Comparison of ENCODE assay signal across 1 cellular context in the genomic region with DNA sequence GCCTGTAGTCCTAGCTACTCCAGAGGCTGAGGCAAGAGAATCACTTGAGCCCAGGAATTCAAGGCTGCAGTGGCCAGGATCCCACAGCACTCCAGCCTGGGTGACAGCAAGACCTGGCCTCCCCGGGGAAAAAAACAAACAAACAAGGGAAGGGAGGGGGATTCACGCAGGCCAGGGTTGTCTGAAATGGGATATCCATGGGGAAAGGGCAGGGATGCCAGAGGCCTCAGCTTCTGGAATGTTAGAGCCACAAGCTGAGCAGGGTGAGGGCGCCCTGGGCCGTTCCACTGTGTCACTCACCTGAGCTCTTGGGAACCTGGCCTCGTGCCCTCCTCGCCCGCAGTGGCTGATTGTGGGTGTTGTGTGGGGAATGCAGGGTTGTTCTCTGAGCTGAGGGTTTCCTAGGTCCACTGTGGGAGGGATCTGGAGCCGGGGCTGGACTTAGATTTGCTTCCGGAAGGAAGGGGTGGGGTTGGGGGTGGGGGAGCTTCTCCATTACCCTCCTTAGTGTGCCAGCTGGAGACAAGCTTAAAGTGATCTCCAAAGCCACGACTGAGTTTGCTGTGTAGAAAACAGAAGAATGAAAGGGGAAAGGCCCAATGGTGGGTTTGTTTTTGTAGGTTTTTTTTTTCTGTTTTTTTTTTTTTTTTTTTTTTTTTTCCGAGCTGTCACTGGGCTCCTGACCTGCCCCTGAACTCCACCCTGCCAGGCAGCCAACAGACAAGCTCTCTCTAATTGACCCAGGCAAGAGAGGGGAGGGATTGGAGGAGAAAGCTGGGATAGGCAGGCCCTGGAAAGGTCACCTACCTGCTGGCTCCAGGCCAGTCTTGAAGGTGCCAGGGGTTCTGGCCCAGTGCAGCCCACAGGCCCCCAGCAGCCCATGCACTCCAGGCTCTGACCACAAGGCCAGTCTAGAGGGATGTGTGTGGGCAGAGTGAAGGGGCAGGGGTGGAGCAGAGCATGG.
TF ChIP-seq lines count a peak whose summit lies in the region.

A gene (minus strand): TSS at position 414 of the 964 bp plus-strand sequence. CDS start 1,189 bp downstream, outside the sequence.

TF ChIP-seq in HepG2, 621 proteins besides CTCF, POLR2A, EP300 and RAD21 (continued from another document and continues in another):
- TF ChIP-seq, protein P1, sequence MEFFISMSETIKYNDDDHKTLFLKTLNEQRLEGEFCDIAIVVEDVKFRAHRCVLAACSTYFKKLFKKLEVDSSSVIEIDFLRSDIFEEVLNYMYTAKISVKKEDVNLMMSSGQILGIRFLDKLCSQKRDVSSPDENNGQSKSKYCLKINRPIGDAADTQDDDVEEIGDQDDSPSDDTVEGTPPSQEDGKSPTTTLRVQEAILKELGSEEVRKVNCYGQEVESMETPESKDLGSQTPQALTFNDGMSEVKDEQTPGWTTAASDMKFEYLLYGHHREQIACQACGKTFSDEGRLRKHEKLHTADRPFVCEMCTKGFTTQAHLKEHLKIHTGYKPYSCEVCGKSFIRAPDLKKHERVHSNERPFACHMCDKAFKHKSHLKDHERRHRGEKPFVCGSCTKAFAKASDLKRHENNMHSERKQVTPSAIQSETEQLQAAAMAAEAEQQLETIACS (CRISPR knock-in tag; IDR thresholded peaks at IDR 0.05), result no peak
- TF ChIP-seq KMT2A (CRISPR knock-in tag; IDR thresholded peaks at IDR 0.05) (no peak), YEATS2 (CRISPR knock-in tag; IDR thresholded peaks at IDR 0.05; ENCODE audit: borderline replicate concordance) (peak; percentile 46), ZBTB20 (CRISPR knock-in tag; IDR thresholded peaks at IDR 0.05; ENCODE audit: borderline replicate concordance, low read depth) (peak; percentile 79; the same call in 1 of the 2 replicates), SP5 (CRISPR knock-in tag; IDR thresholded peaks at IDR 0.05; ENCODE audit: borderline replicate concordance, low read depth) (0 out of 2 replicates have a peak, but pooled peaks have one; percentile 55), ATAD3A (CRISPR knock-in tag; IDR thresholded peaks at IDR 0.05) (peak; percentile 74; the same call in 1 of the 2 replicates), ZNF33B (CRISPR knock-in tag; IDR thresholded peaks at IDR 0.05) (0 out of 2 replicates have a peak, but pooled peaks have one; percentile 70), ZNF883 (CRISPR knock-in tag; IDR thresholded peaks at IDR 0.05; ENCODE audit: not compliant biosample characterization) (no peak), ZNF790 (CRISPR knock-in tag; IDR thresholded peaks at IDR 0.05; ENCODE audit: borderline replicate concordance) (no peak), NCOA1 (CRISPR knock-in tag; IDR thresholded peaks at IDR 0.05) (no peak), ZNF329 (CRISPR knock-in tag; IDR thresholded peaks at IDR 0.05; ENCODE audit: low read depth) (no peak), SCMH1 (CRISPR knock-in tag; IDR thresholded peaks at IDR 0.05; ENCODE audit: borderline replicate concordance) (no peak), MATR3 (CRISPR knock-in tag; IDR thresholded peaks at IDR 0.05) (no peak), MTA1 (CRISPR knock-in tag; IDR thresholded peaks at IDR 0.05; ENCODE audit: borderline replicate concordance) (0 out of 2 replicates have a peak, but pooled peaks have one; percentile 66), CREM (IDR thresholded peaks at IDR 0.05) (no peak), CREM (CRISPR knock-in tag; IDR thresholded peaks at IDR 0.05) (no peak), MAFF (IDR thresholded peaks at IDR 0.05; ENCODE audit: low read depth, low read length) (no peak), KDM2A (CRISPR knock-in tag; IDR thresholded peaks at IDR 0.05; ENCODE audit: borderline replicate concordance, low read depth) (peak; percentile 45; the same call in 1 of the 2 replicates), JUND (CRISPR knock-in tag; IDR thresholded peaks at IDR 0.05) (peak; percentile 68; the same call in 1 of the 2 replicates), ATRX (CRISPR knock-in tag; IDR thresholded peaks at IDR 0.05; ENCODE audit: borderline replicate concordance) (no peak), SNRNP70 (IDR thresholded peaks at IDR 0.05; ENCODE audit: low read depth, low read length) (no peak), MBD4 (IDR thresholded peaks at IDR 0.05; ENCODE audit: borderline replicate concordance, low read length) (no peak), ZNF205 (CRISPR knock-in tag; IDR thresholded peaks at IDR 0.05) (0 out of 2 replicates have a peak, but pooled peaks have one; percentile 64), FOXJ3 (CRISPR knock-in tag; IDR thresholded peaks at IDR 0.05; ENCODE audit: borderline replicate concordance) (no peak), ZNF83 (CRISPR knock-in tag; IDR thresholded peaks at IDR 0.05; ENCODE audit: borderline replicate concordance) (peak; percentile 57; the same call in 1 of the 2 replicates), ZFP36L2 (CRISPR knock-in tag; IDR thresholded peaks at IDR 0.05) (0 out of 2 replicates have a peak, but pooled peaks have one; percentile 29), ZNF674 (CRISPR knock-in tag; IDR thresholded peaks at IDR 0.05; ENCODE audit: low read depth) (0 out of 2 replicates have a peak, but pooled peaks have one; percentile 49), ZMAT3 (CRISPR knock-in tag; conservative IDR thresholded peaks at IDR 0.05) (peak; percentile 92), TARDBP (CRISPR knock-in tag; IDR thresholded peaks at IDR 0.05) (no peak)
- TF ChIP-seq, protein P2, sequence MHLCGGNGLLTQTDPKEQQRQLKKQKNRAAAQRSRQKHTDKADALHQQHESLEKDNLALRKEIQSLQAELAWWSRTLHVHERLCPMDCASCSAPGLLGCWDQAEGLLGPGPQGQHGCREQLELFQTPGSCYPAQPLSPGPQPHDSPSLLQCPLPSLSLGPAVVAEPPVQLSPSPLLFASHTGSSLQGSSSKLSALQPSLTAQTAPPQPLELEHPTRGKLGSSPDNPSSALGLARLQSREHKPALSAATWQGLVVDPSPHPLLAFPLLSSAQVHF (CRISPR knock-in tag; IDR thresholded peaks at IDR 0.05), result no peak
- TF ChIP-seq, protein P3, sequence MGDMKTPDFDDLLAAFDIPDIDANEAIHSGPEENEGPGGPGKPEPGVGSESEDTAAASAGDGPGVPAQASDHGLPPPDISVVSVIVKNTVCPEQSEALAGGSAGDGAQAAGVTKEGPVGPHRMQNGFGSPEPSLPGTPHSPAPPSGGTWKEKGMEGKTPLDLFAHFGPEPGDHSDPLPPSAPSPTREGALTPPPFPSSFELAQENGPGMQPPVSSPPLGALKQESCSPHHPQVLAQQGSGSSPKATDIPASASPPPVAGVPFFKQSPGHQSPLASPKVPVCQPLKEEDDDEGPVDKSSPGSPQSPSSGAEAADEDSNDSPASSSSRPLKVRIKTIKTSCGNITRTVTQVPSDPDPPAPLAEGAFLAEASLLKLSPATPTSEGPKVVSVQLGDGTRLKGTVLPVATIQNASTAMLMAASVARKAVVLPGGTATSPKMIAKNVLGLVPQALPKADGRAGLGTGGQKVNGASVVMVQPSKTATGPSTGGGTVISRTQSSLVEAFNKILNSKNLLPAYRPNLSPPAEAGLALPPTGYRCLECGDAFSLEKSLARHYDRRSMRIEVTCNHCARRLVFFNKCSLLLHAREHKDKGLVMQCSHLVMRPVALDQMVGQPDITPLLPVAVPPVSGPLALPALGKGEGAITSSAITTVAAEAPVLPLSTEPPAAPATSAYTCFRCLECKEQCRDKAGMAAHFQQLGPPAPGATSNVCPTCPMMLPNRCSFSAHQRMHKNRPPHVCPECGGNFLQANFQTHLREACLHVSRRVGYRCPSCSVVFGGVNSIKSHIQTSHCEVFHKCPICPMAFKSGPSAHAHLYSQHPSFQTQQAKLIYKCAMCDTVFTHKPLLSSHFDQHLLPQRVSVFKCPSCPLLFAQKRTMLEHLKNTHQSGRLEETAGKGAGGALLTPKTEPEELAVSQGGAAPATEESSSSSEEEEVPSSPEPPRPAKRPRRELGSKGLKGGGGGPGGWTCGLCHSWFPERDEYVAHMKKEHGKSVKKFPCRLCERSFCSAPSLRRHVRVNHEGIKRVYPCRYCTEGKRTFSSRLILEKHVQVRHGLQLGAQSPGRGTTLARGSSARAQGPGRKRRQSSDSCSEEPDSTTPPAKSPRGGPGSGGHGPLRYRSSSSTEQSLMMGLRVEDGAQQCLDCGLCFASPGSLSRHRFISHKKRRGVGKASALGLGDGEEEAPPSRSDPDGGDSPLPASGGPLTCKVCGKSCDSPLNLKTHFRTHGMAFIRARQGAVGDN (CRISPR knock-in tag; IDR thresholded peaks at IDR 0.05), result peak; percentile 90
- TF ChIP-seq, protein P4, sequence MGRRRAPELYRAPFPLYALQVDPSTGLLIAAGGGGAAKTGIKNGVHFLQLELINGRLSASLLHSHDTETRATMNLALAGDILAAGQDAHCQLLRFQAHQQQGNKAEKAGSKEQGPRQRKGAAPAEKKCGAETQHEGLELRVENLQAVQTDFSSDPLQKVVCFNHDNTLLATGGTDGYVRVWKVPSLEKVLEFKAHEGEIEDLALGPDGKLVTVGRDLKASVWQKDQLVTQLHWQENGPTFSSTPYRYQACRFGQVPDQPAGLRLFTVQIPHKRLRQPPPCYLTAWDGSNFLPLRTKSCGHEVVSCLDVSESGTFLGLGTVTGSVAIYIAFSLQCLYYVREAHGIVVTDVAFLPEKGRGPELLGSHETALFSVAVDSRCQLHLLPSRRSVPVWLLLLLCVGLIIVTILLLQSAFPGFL (CRISPR knock-in tag; IDR thresholded peaks at IDR 0.05), result no peak
- TF ChIP-seq, protein P5, sequence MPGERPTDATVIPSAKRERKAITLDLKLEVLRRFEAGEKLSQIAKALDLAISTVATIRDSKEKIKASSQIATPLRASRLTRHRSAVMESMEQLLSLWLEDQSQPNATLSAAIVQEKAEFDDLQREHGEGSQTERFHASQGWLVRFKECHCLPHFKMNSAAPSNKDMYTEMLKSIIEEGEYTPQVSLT (CRISPR knock-in tag; IDR thresholded peaks at IDR 0.05; ENCODE audit: borderline replicate concordance, low read depth), result 0 out of 2 replicates have a peak, but pooled peaks have one; percentile 67
- TF ChIP-seq, protein P6, sequence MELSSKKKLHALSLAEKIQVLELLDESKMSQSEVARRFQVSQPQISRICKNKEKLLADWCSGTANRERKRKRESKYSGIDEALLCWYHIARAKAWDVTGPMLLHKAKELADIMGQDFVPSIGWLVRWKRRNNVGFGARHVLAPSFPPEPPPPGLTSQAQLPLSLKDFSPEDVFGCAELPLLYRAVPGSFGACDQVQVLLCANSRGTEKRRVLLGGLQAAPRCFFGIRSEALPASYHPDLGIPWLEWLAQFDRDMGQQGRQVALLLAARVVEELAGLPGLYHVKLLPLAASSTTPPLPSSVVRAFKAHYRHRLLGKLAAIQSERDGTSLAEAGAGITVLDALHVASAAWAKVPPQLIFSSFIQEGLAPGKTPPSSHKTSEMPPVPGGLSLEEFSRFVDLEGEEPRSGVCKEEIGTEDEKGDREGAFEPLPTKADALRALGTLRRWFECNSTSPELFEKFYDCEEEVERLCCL (CRISPR knock-in tag; IDR thresholded peaks at IDR 0.05; ENCODE audit: borderline replicate concordance), result no peak
- TF ChIP-seq, protein P7, sequence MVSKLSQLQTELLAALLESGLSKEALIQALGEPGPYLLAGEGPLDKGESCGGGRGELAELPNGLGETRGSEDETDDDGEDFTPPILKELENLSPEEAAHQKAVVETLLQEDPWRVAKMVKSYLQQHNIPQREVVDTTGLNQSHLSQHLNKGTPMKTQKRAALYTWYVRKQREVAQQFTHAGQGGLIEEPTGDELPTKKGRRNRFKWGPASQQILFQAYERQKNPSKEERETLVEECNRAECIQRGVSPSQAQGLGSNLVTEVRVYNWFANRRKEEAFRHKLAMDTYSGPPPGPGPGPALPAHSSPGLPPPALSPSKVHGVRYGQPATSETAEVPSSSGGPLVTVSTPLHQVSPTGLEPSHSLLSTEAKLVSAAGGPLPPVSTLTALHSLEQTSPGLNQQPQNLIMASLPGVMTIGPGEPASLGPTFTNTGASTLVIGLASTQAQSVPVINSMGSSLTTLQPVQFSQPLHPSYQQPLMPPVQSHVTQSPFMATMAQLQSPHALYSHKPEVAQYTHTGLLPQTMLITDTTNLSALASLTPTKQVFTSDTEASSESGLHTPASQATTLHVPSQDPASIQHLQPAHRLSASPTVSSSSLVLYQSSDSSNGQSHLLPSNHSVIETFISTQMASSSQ (IDR thresholded peaks at IDR 0.05; ENCODE audit: low read depth), result peak; percentile 31; the same call in 1 of the 2 replicates
- TF ChIP-seq, protein P7 (CRISPR knock-in tag; IDR thresholded peaks at IDR 0.05; ENCODE audit: borderline replicate concordance), result no peak; the same call in 1 of the 2 replicates
- TF ChIP-seq, protein P8, sequence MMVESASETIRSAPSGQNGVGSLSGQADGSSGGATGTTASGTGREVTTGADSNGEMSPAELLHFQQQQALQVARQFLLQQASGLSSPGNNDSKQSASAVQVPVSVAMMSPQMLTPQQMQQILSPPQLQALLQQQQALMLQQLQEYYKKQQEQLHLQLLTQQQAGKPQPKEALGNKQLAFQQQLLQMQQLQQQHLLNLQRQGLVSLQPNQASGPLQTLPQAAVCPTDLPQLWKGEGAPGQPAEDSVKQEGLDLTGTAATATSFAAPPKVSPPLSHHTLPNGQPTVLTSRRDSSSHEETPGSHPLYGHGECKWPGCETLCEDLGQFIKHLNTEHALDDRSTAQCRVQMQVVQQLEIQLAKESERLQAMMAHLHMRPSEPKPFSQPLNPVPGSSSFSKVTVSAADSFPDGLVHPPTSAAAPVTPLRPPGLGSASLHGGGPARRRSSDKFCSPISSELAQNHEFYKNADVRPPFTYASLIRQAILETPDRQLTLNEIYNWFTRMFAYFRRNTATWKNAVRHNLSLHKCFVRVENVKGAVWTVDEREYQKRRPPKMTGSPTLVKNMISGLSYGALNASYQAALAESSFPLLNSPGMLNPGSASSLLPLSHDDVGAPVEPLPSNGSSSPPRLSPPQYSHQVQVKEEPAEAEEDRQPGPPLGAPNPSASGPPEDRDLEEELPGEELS (CRISPR knock-in tag; IDR thresholded peaks at IDR 0.05), result peak; percentile 35
- TF ChIP-seq, protein P9, sequence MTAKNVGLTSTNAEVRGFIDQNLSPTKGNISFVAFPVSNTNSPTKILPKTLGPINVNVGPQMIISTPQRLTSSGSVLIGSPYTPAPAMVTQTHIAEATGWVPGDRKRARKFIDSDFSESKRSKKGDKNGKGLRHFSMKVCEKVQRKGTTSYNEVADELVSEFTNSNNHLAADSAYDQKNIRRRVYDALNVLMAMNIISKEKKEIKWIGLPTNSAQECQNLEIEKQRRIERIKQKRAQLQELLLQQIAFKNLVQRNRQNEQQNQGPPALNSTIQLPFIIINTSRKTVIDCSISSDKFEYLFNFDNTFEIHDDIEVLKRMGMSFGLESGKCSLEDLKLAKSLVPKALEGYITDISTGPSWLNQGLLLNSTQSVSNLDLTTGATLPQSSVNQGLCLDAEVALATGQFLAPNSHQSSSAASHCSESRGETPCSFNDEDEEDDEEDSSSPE (CRISPR knock-in tag; IDR thresholded peaks at IDR 0.05), result 0 out of 2 replicates have a peak, but pooled peaks have one; percentile 48
